25 cellular contexts compared by ENCODE assay signal in the genomic region with DNA sequence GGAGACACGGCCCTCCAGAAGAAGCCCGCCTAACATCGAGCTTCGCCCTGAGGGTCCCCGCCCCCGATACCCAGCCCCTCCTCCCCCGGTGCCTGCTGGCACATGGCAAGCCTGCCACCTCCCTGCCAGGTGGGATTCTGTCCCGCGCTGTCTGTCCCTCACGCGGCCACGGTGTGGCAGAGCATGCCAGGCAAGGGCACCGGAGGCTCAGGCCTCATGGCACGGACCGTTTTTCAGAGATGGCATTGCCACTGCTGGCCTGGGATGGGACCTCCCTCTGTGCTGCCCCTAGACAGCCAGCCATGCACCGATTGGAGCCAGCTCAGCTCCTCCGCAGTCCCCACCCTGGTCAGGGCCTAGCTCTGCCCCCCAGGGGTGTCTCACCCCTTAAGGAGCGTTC. TPM values are rescaled to one million over a fixed set of nuclear protein-coding genes. Genes with fewer than 3 reads are reported as not detected.
DNase-seq lines count a peak whose midpoint lies in the region; ATAC-seq and TF ChIP-seq lines count a peak whose summit lies in the region.
"Had no signal": no experiment of that assay in that cellular context is flagged by ENCODE, and none has a peak within 500 bp of the region (broad histone marks: within the 10 kb centered on the region; RNA-seq: fewer than 3 reads in every experiment).

No MANE protein-coding gene starts in this region.

- H3K36me3 Mint-ChIP-seq in activated naive CD8-positive, alpha-beta T cell treated with anti-CD3 and anti-CD28 coated beads, Interleukin-2, amount 10 ng/mL, durations not matched to agents 7 days and 5 days: no peaks in the 10 kb centered on the region
- no peaks in the 10 kb centered on the region for H3K36me3 Mint-ChIP-seq in activated naive CD8-positive, alpha-beta T cell treated with anti-CD3 and anti-CD28 coated beads, Interleukin-2, amount 50 U/mL, for 24 hours (ENCODE audit: low read depth)
- H3K36me3 Mint-ChIP-seq in chondrocyte (ENCODE audit: low read depth) (no peaks in the 10 kb centered on the region), osteocyte (ENCODE audit: unreplicated experiment) (no peaks in the 10 kb centered on the region)
- H3K36me3 Mint-ChIP-seq: CD4-positive, CD25-positive, alpha-beta regulatory T cell; IgD-negative memory B cell had no signal

- no peaks in the 10 kb centered on the region for H3K4me1 Mint-ChIP-seq in activated naive CD8-positive, alpha-beta T cell treated with anti-CD3 and anti-CD28 coated beads, Interleukin-2, amount 10 ng/mL, durations not matched to agents 7 days and 5 days
- no peaks in the 10 kb centered on the region for H3K4me1 Mint-ChIP-seq in activated naive CD8-positive, alpha-beta T cell treated with anti-CD3 and anti-CD28 coated beads, Interleukin-2, amount 50 U/mL, for 24 hours
- H3K4me1 Mint-ChIP-seq in chondrocyte (ENCODE audit: low read depth): no peaks in the 10 kb centered on the region
- no peaks in the 10 kb centered on the region for H3K4me1 Mint-ChIP-seq in osteocyte (ENCODE audit: unreplicated experiment)
- H3K4me1 Mint-ChIP-seq: CD4-positive, CD25-positive, alpha-beta regulatory T cell; IgD-negative memory B cell had no signal

- H3K27ac Mint-ChIP-seq in activated naive CD8-positive, alpha-beta T cell treated with anti-CD3 and anti-CD28 coated beads, Interleukin-2, amount 10 ng/mL, durations not matched to agents 7 days and 5 days: no peak overlapping the region
- H3K27ac Mint-ChIP-seq in activated naive CD8-positive, alpha-beta T cell treated with anti-CD3 and anti-CD28 coated beads, Interleukin-2, amount 50 U/mL, for 24 hours: no peak overlapping the region
- H3K27ac Mint-ChIP-seq in chondrocyte (ENCODE audit: unreplicated experiment) (no peak overlapping the region), osteocyte (ENCODE audit: unreplicated experiment) (no peak overlapping the region)
- H3K27ac Mint-ChIP-seq: CD4-positive, CD25-positive, alpha-beta regulatory T cell; IgD-negative memory B cell had no signal

- no peak for TF ChIP-seq POLR2A in spleen (IDR thresholded peaks at IDR 0.05)

- ATAC-seq in activated naive CD8-positive, alpha-beta T cell treated with anti-CD3 and anti-CD28 coated beads, Interleukin-2, amount 10 ng/mL, durations not matched to agents 7 days and 5 days (ENCODE audit: low read depth): no peak
- ATAC-seq in activated naive CD8-positive, alpha-beta T cell treated with anti-CD3 and anti-CD28 coated beads, Interleukin-2, amount 50 U/mL, for 24 hours: no peak
- ATAC-seq: PC-3 had no signal

- intact Hi-C loops in spleen (cut with DNase I; ENCODE audit: low total_unique reads): no loop called here

- no peak overlapping the region for H3K4me3 Mint-ChIP-seq in activated naive CD8-positive, alpha-beta T cell treated with anti-CD3 and anti-CD28 coated beads, Interleukin-2, amount 10 ng/mL, durations not matched to agents 7 days and 5 days
- H3K4me3 Mint-ChIP-seq in activated naive CD8-positive, alpha-beta T cell treated with anti-CD3 and anti-CD28 coated beads, Interleukin-2, amount 50 U/mL, for 24 hours: no peak overlapping the region
- no peak overlapping the region for H3K4me3 Mint-ChIP-seq in chondrocyte (ENCODE audit: unreplicated experiment)
- H3K4me3 Mint-ChIP-seq in osteocyte (ENCODE audit: unreplicated experiment): no peak overlapping the region
- H3K4me3 Mint-ChIP-seq: CD4-positive, CD25-positive, alpha-beta regulatory T cell; IgD-negative memory B cell had no signal

- H3K4me3 ChIP-seq in spleen: no peak overlapping the region

- H3K9me3 Mint-ChIP-seq in activated naive CD8-positive, alpha-beta T cell treated with anti-CD3 and anti-CD28 coated beads, Interleukin-2, amount 10 ng/mL, durations not matched to agents 7 days and 5 days: no peaks in the 10 kb centered on the region
- H3K9me3 Mint-ChIP-seq in activated naive CD8-positive, alpha-beta T cell treated with anti-CD3 and anti-CD28 coated beads, Interleukin-2, amount 50 U/mL, for 24 hours: no peaks in the 10 kb centered on the region
- H3K9me3 Mint-ChIP-seq in chondrocyte (ENCODE audit: low read depth): no peaks in the 10 kb centered on the region
- H3K9me3 Mint-ChIP-seq in osteocyte (ENCODE audit: unreplicated experiment): no peaks in the 10 kb centered on the region
- H3K9me3 Mint-ChIP-seq: CD4-positive, CD25-positive, alpha-beta regulatory T cell; IgD-negative memory B cell had no signal

- no peaks in the 10 kb centered on the region for H3K36me3 ChIP-seq in spleen

- no peak overlapping the region for H3K27ac ChIP-seq in spleen
- H3K27ac ChIP-seq: KMS-11 had no signal

- H3K9me3 ChIP-seq in spleen: no peaks in the 10 kb centered on the region

- no peaks in the 10 kb centered on the region for H3K27me3 ChIP-seq in spleen (replicated peaks in 1 of 7)

- TF ChIP-seq CTCF in chondrocyte (IDR thresholded peaks at IDR 0.05): no peak
- TF ChIP-seq CTCF in osteocyte (IDR thresholded peaks at IDR 0.05): no peak
- TF ChIP-seq CTCF in spleen (IDR thresholded peaks at IDR 0.05 in 8 of 11, conservative IDR thresholded peaks at IDR 0.05 in 3 of 11): no peak

- POLR2A ChIA-PET in activated naive CD8-positive, alpha-beta T cell treated with anti-CD3 and anti-CD28 coated beads, Interleukin-2, amount 10 ng/mL, durations not matched to agents 7 days and 5 days (lab: Charles Lee): no interaction called here

- H3K4me1 ChIP-seq in spleen: no peaks in the 10 kb centered on the region

- H3K27me3 Mint-ChIP-seq in activated naive CD8-positive, alpha-beta T cell treated with anti-CD3 and anti-CD28 coated beads, Interleukin-2, amount 10 ng/mL, durations not matched to agents 7 days and 5 days: no peaks in the 10 kb centered on the region
- H3K27me3 Mint-ChIP-seq in activated naive CD8-positive, alpha-beta T cell treated with anti-CD3 and anti-CD28 coated beads, Interleukin-2, amount 50 U/mL, for 24 hours: no peaks in the 10 kb centered on the region
- H3K27me3 Mint-ChIP-seq in chondrocyte (ENCODE audit: low read depth): no peaks in the 10 kb centered on the region
- no peaks in the 10 kb centered on the region for H3K27me3 Mint-ChIP-seq in osteocyte (ENCODE audit: unreplicated experiment)
- H3K27me3 Mint-ChIP-seq: CD4-positive, CD25-positive, alpha-beta regulatory T cell; IgD-negative memory B cell had no signal

- 92 to 98% methylated on average over 6 to 8 of the region's 18 CpGs; no CpG with 5 or more reads in 3 of the 5 donors for WGBS in spleen, 5 donors

- DNase-seq in activated naive CD8-positive, alpha-beta T cell treated with anti-CD3 and anti-CD28 coated beads, Interleukin-2, amount 10 ng/mL, durations not matched to agents 7 days and 5 days: peak; percentile 15
- no peak for DNase-seq in activated naive CD8-positive, alpha-beta T cell treated with anti-CD3 and anti-CD28 coated beads, Interleukin-2, amount 50 U/mL, for 24 hours
- peak; percentile 4 for DNase-seq in chondrocyte (ENCODE audit: low spot score)
- peak; percentile 8 for DNase-seq in osteocyte (ENCODE audit: extremely low spot score, unreplicated experiment)
- DNase-seq in spleen: peak; percentile 23
- DNase-seq in DMS79 (lab: John Stamatoyannopoulos, UW): no peak
- DNase-seq in C1 segment of cervical spinal cord (lab: John Stamatoyannopoulos, UW): no peak
- DNase-seq: CD4-positive, CD25-positive, alpha-beta regulatory T cell; NCI-H1048; NCI-H1417; NCI-H1694; NCI-H2029 treated with DMSO at 0.1 percent for 48 hours; NCI-H446 treated with DMSO at 0.1 percent for 48 hours; NCI-H526; NCI-H82; NK-92 treated with Interleukin-12 subunit alpha and Interleukin-12 subunit beta, amount 100 ng/mL, for 24 hours; PC-3; SHP77 treated with DMSO at 0.1 percent for 48 hours had no signal

RNA-seq across cellular contexts. Expression of gene MRPL23, which starts 19.4 kb away (rescaled TPM):
- total RNA-seq in activated naive CD8-positive, alpha-beta T cell treated with anti-CD3 and anti-CD28 coated beads, Interleukin-2, amount 10 ng/mL, durations not matched to agents 7 days and 5 days: 10 to 100 TPM; 76.2 to 77.7 TPM
- 22.8 to 33.0 TPM (median 29.8 TPM) in 3 replicates for total RNA-seq in chondrocyte
- total RNA-seq in osteocyte: 28.0 and 29.2 TPM in 2 replicates
- 10 to 100 TPM; 32.5 to 75.2 (median 44.5) TPM for total RNA-seq in spleen
- polyA plus RNA-seq in spleen: 100 to 1,000 TPM in 2 of 3 donors, 10 to 100 TPM in 1; 58.7 to 160 (median 122) TPM

RNA-seq across cellular contexts. Expression of gene H19, which starts 31.1 kb away (rescaled TPM):
- total RNA-seq in activated naive CD8-positive, alpha-beta T cell treated with anti-CD3 and anti-CD28 coated beads, Interleukin-2, amount 10 ng/mL, durations not matched to agents 7 days and 5 days: not detected
- total RNA-seq in chondrocyte: 2,704 to 5,485 TPM (median 2,760 TPM) in 3 replicates
- 1,569 and 1,806 TPM in 2 replicates for total RNA-seq in osteocyte
- 100 to 1,000 TPM in 3 of 7 donors, 10 to 100 TPM in 4; 21.0 to 620 (median 79.7) TPM for total RNA-seq in spleen
- 100 to 1,000 TPM in 2 of 3 donors, 10 to 100 TPM in 1; 10.1 to 104 (median 101) TPM for polyA plus RNA-seq in spleen
- total RNA-seq: PC-3 had no signal
- polyA plus RNA-seq: CD4-positive, CD25-positive, alpha-beta regulatory T cell; IgD-negative memory B cell had no signal

RNA-seq across cellular contexts. Expression of gene TNNT3, which starts 47.0 kb away (rescaled TPM):
- 10 to 100 TPM; 13.7 to 16.7 TPM for total RNA-seq in activated naive CD8-positive, alpha-beta T cell treated with anti-CD3 and anti-CD28 coated beads, Interleukin-2, amount 10 ng/mL, durations not matched to agents 7 days and 5 days
- total RNA-seq in chondrocyte (0.51 to 1.3 TPM in 2 of 3 replicates, not detected in the other), osteocyte (2.6 and 4.4 TPM in 2 replicates), spleen (1 to 10 TPM in 5 of 7 donors, under 1 TPM in 1, not detected in 1; 0.97 to 4.9 (median 1.9) TPM)
- 1 to 10 TPM in 2 of 3 donors, under 1 TPM in 1; 0.64 to 4.4 (median 3.5) TPM for polyA plus RNA-seq in spleen
- total RNA-seq: A172, Daoy, G401, PC-3, RPMI7951 had no signal
- polyA plus RNA-seq: BJ had no signal

Comparison
In these comparisons a context has a peak if more than half of its experiments do, and no peak if none do; other contexts are left out.
1. DNase-seq: peak in activated naive CD8-positive, alpha-beta T cell treated with anti-CD3 and anti-CD28 coated beads, Interleukin-2, amount 10 ng/mL, durations not matched to agents 7 days and 5 days (single experiment), chondrocyte (single experiment), osteocyte (single experiment) and spleen (single experiment); none in activated naive CD8-positive, alpha-beta T cell treated with anti-CD3 and anti-CD28 coated beads, Interleukin-2, amount 50 U/mL, for 24 hours (single experiment), DMS79 (single experiment) and C1 segment of cervical spinal cord (0 of 14).
2. RNA of gene H19, which starts 31.1 kb away (total RNA-seq): 2,704 to 5,485 TPM in chondrocyte, 1,569 to 1,806 TPM in osteocyte and 21.0 to 620 TPM in spleen; not detected in activated naive CD8-positive, alpha-beta T cell treated with anti-CD3 and anti-CD28 coated beads, Interleukin-2, amount 10 ng/mL, durations not matched to agents 7 days and 5 days; every median in the first group is over 10 times any median in the second.